In the genomic region with DNA sequence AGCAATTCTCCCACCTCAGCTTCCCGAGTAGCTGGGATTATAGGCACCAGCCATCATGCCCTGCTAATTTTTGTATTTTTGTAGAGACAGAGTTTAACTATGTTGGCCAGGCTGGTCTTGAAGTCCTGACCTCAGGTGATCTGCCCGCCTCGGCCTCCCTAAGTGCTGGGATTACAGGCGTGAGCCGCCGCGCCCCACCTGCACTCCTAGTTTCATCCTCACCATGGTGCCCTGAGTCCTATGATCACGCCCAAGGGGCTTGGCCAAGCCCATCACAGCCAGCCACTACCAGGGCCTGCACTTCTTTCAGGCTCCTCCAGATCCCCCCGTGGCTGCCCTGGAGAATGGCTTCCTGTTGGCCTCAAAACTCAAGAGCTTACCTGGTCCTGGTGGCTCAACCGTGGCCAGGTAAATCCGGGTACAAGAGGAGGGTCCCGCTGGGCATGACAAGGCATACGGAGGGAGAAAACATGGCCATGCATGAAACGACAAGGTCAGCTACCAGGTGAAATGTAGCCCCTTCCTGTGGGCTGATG, we compare ENCODE assay signal across 1 cellular context.
TF ChIP-seq lines count a peak whose summit lies in the region.

No MANE protein-coding gene starts in this region.

TF ChIP-seq in GM23338, 12 proteins besides CTCF, POLR2A, EP300 and RAD21 (continued from another document):
- TF ChIP-seq, protein P1, sequence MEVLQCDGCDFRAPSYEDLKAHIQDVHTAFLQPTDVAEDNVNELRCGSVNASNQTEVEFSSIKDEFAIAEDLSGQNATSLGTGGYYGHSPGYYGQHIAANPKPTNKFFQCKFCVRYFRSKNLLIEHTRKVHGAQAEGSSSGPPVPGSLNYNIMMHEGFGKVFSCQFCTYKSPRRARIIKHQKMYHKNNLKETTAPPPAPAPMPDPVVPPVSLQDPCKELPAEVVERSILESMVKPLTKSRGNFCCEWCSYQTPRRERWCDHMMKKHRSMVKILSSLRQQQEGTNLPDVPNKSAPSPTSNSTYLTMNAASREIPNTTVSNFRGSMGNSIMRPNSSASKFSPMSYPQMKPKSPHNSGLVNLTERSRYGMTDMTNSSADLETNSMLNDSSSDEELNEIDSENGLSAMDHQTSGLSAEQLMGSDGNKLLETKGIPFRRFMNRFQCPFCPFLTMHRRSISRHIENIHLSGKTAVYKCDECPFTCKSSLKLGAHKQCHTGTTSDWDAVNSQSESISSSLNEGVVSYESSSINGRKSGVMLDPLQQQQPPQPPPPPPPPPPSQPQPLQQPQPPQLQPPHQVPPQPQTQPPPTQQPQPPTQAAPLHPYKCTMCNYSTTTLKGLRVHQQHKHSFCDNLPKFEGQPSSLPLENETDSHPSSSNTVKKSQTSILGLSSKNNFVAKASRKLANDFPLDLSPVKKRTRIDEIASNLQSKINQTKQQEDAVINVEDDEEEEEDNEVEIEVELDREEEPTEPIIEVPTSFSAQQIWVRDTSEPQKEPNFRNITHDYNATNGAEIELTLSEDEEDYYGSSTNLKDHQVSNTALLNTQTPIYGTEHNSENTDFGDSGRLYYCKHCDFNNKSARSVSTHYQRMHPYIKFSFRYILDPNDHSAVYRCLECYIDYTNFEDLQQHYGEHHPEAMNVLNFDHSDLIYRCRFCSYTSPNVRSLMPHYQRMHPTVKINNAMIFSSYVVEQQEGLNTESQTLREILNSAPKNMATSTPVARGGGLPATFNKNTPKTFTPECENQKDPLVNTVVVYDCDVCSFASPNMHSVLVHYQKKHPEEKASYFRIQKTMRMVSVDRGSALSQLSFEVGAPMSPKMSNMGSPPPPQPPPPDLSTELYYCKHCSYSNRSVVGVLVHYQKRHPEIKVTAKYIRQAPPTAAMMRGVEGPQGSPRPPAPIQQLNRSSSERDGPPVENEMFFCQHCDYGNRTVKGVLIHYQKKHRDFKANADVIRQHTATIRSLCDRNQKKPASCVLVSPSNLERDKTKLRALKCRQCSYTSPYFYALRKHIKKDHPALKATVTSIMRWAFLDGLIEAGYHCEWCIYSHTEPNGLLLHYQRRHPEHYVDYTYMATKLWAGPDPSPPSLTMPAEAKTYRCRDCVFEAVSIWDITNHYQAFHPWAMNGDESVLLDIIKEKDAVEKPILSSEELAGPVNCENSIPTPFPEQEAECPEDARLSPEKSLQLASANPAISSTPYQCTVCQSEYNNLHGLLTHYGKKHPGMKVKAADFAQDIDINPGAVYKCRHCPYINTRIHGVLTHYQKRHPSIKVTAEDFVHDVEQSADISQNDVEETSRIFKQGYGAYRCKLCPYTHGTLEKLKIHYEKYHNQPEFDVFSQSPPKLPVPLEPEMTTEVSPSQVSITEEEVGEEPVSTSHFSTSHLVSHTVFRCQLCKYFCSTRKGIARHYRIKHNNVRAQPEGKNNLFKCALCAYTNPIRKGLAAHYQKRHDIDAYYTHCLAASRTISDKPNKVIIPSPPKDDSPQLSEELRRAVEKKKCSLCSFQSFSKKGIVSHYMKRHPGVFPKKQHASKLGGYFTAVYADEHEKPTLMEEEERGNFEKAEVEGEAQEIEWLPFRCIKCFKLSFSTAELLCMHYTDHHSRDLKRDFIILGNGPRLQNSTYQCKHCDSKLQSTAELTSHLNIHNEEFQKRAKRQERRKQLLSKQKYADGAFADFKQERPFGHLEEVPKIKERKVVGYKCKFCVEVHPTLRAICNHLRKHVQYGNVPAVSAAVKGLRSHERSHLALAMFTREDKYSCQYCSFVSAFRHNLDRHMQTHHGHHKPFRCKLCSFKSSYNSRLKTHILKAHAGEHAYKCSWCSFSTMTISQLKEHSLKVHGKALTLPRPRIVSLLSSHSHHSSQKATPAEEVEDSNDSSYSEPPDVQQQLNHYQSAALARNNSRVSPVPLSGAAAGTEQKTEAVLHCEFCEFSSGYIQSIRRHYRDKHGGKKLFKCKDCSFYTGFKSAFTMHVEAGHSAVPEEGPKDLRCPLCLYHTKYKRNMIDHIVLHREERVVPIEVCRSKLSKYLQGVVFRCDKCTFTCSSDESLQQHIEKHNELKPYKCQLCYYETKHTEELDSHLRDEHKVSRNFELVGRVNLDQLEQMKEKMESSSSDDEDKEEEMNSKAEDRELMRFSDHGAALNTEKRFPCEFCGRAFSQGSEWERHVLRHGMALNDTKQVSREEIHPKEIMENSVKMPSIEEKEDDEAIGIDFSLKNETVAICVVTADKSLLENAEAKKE (CRISPR knock-in tag; IDR thresholded peaks at IDR 0.05): no peak
- TF ChIP-seq ZNF331 (CRISPR knock-in tag; IDR thresholded peaks at IDR 0.05; ENCODE audit: low read depth) (no peak), NANOG (IDR thresholded peaks at IDR 0.05; ENCODE audit: borderline replicate concordance) (no peak), ZNF114 (CRISPR knock-in tag; IDR thresholded peaks at IDR 0.05) (no peak), CREB1 (CRISPR knock-in tag; IDR thresholded peaks at IDR 0.05; ENCODE audit: low read depth) (no peak)
